In genomic region chr1:22539510-22540118, GRCh38 we compare ENCODE assay signal across 16 cellular contexts. TPM values are rescaled to one million over a fixed set of nuclear protein-coding genes. Genes with fewer than 3 reads are reported as not detected.
"Had no signal": no experiment of that assay in that cellular context is flagged by ENCODE, and none has a peak within 500 bp of the region (broad histone marks: within the 10 kb centered on the region; RNA-seq: fewer than 3 reads in every experiment).

No MANE protein-coding gene starts in this region.

- H3K4me3 ChIP-seq: neural progenitor cell, thoracic aorta had no signal

- H3K9me3 Mint-ChIP-seq: activated T-helper 1 cell treated with anti-CD3 and anti-CD28 coated beads, Interleukin-12 subunit alpha, Interleukin-12 subunit beta, Interleukin-2, Interleukin-4 antibody, amounts not matched to agents 30 ng/mL and 10 ng/mL and 1 ng/mL, durations not matched to agents 14 hours and 24 hours and 36 hours; effector memory CD8-positive, alpha-beta T cell; neural progenitor cell; T-helper 1 cell treated with Interleukin-12 subunit alpha and Interleukin-12 subunit beta and Interleukin-4 antibody, amounts not matched to agents 30 μg/mL and 1 μg/mL, for 36 hours had no signal

- H3K27me3 ChIP-seq: neural progenitor cell had no signal

- H3K36me3 ChIP-seq: neural progenitor cell, thoracic aorta, WERI-Rb-1 had no signal

- H3K27ac ChIP-seq: foreskin keratinocyte, neural progenitor cell, thoracic aorta, WERI-Rb-1 had no signal

- H3K4me3 Mint-ChIP-seq: activated T-helper 1 cell treated with anti-CD3 and anti-CD28 coated beads, Interleukin-12 subunit alpha, Interleukin-12 subunit beta, Interleukin-2, Interleukin-4 antibody, amounts not matched to agents 30 ng/mL and 10 ng/mL and 1 ng/mL, durations not matched to agents 14 hours and 24 hours and 36 hours; effector memory CD8-positive, alpha-beta T cell; neural progenitor cell; T-helper 1 cell treated with Interleukin-12 subunit alpha and Interleukin-12 subunit beta and Interleukin-4 antibody, amounts not matched to agents 30 μg/mL and 1 μg/mL, for 36 hours had no signal

- DNase-seq: activated CD4-positive, alpha-beta T cell treated with anti-CD3 and anti-CD28 coated beads for 4 hours; activated CD8-positive, alpha-beta memory T cell treated with anti-CD3 and anti-CD28 coated beads for 24 hours; dermis blood vessel endothelial cell; effector memory CD8-positive, alpha-beta T cell; foreskin keratinocyte; glutamatergic neuron had no signal

- H2AFZ ChIP-seq: neural progenitor cell had no signal

- H3K4me1 ChIP-seq: foreskin keratinocyte, neural progenitor cell had no signal

- H3K9ac ChIP-seq: neural progenitor cell had no signal

- H3K9me3 ChIP-seq: thoracic aorta had no signal

- H3K36me3 Mint-ChIP-seq: neural progenitor cell had no signal

- H3K27ac Mint-ChIP-seq: activated T-helper 1 cell treated with anti-CD3 and anti-CD28 coated beads, Interleukin-12 subunit alpha, Interleukin-12 subunit beta, Interleukin-2, Interleukin-4 antibody, amounts not matched to agents 30 ng/mL and 10 ng/mL and 1 ng/mL, durations not matched to agents 14 hours and 24 hours and 36 hours; effector memory CD8-positive, alpha-beta T cell; neural progenitor cell; T-helper 1 cell treated with Interleukin-12 subunit alpha and Interleukin-12 subunit beta and Interleukin-4 antibody, amounts not matched to agents 30 μg/mL and 1 μg/mL, for 36 hours had no signal

- H3K4me2 ChIP-seq: neural progenitor cell had no signal

- ATAC-seq: effector memory CD8-positive, alpha-beta T cell; foreskin keratinocyte; sciatic nerve had no signal

RNA-seq across cellular contexts. Expression of gene EPHA8, which starts 23.7 kb away (rescaled TPM):
- total RNA-seq: activated T-helper 1 cell treated with anti-CD3 and anti-CD28 coated beads, Interleukin-12 subunit alpha, Interleukin-12 subunit beta, Interleukin-2, Interleukin-4 antibody, amounts not matched to agents 30 ng/mL and 10 ng/mL and 1 ng/mL, durations not matched to agents 14 hours and 24 hours and 36 hours; chondrocyte; dermis blood vessel endothelial cell; foreskin keratinocyte; mesenteric fat pad; pulmonary artery endothelial cell; sciatic nerve; thoracic aorta; urinary bladder had no signal
- polyA plus RNA-seq: foreskin keratinocyte, urinary bladder had no signal
